ENCODE assay signal across 13 cellular contexts in the genomic region with DNA sequence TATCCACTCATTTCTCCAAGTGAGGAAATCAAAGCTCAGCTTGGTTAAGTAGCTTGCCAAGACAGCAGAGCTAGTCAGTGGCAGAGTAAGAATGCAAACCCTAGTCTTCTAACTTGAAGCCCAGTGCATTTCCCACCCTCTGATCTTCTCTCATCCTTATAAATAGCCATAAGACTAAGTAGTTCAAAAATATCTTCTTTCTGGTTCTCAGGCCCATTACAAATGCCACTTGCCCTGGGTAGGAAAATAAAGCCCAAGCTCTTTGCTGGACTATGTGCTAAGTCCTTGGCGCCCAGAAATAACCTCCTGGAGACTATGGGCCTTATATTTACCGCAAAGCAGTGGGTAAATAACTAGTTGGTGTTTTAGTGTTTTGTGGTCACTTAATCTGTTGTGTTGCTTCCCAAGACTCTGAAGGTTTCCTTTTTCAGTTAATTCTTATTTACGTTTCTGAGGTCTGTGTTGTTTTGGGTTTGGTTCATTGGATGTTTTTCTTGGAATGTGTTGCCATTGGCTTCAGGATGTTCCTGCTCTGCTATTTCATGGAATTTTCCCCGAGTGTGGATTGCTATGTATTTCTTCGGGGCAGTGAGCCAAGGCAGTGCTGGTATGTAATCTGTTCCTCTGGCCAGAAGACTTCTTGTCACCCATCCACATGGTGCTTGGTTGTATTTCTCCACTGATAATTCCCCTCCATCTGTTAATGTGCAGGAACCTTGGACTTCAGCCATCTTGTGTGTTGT.
DNase-seq lines count a peak whose midpoint lies in the region; ATAC-seq and TF ChIP-seq lines count a peak whose summit lies in the region.
"Had no signal": no experiment of that assay in that cellular context is flagged by ENCODE, and none has a peak within 500 bp of the region (broad histone marks: within the 10 kb centered on the region; RNA-seq: fewer than 3 reads in every experiment).

No MANE protein-coding gene starts in this region.

- ATAC-seq in IMR-90 (ENCODE audit: low read depth) = peak; percentile 82
- peak; percentile 35 for ATAC-seq in left lung
- no peak for ATAC-seq in GM21786 (IDR thresholded peaks at IDR 0.05; ENCODE audit: unreplicated experiment)

- H3K4ac ChIP-seq in IMR-90 (ENCODE audit: low read depth, low read length) = peak overlapping the region; percentile 24; the same call in 1 of the 2 replicates

- no peaks in the 10 kb centered on the region for H3K4me1 Mint-ChIP-seq in activated T-cell treated with anti-CD3 and anti-CD28 coated beads, Interleukin-2, amount 50 U/mL, for 24 hours (ENCODE audit: low read depth)

- H3K4me3 ChIP-seq in IMR-90 (ENCODE audit: insufficient read depth, low read depth, low read length) (no peak overlapping the region), colonic mucosa (no peak overlapping the region), left lung (no peak overlapping the region), subcutaneous abdominal adipose tissue (ENCODE audit: low read depth in 1 of 5, low read length in 5 of 5) (peak overlapping the region in 1 of 5 donors; percentile 9)

- peaks cover 2% of the 10 kb centered on the region for H3K9me3 Mint-ChIP-seq in activated T-cell treated with anti-CD3 and anti-CD28 coated beads, Interleukin-2, amount 50 U/mL, for 24 hours

- peak overlapping the region; percentile 30 for H2BK20ac ChIP-seq in IMR-90 (ENCODE audit: low read depth, low read length)

- peak overlapping the region; percentile 6 for H2BK5ac ChIP-seq in IMR-90 (ENCODE audit: low read depth, low read length, poor library complexity, severe bottlenecking)

- TF ChIP-seq CTCF in IMR-90 (conservative IDR thresholded peaks at IDR 0.05; ENCODE audit: low read depth, low read length) (no peak), colonic mucosa (IDR thresholded peaks at IDR 0.05) (no peak), left lung (IDR thresholded peaks at IDR 0.05) (no peak)

- H3K9me3 ChIP-seq in IMR-90 (ENCODE audit: control insufficient read depth, insufficient read depth, low read length) (no peaks in the 10 kb centered on the region), colonic mucosa (no peaks in the 10 kb centered on the region), left lung (no peaks in the 10 kb centered on the region), subcutaneous abdominal adipose tissue (ENCODE audit: control insufficient read depth in 5 of 5, low read length in 5 of 5) (no peaks in the 10 kb centered on the region)

- H4K5ac ChIP-seq in IMR-90 (ENCODE audit: low read depth, low read length) = peak overlapping the region; percentile 10; the same call in 1 of the 2 replicates

- no peak for TF ChIP-seq RAD21 in IMR-90 (IDR thresholded peaks at IDR 0.05; ENCODE audit: low read length)

- H3K27me3 ChIP-seq in IMR-90 (ENCODE audit: control insufficient read depth, insufficient read depth, low read length) = no peaks in the 10 kb centered on the region
- no peaks in the 10 kb centered on the region for H3K27me3 ChIP-seq in colonic mucosa
- no peaks in the 10 kb centered on the region for H3K27me3 ChIP-seq in left lung
- H3K27me3 ChIP-seq in subcutaneous abdominal adipose tissue (ENCODE audit: control insufficient read depth in 5 of 5, insufficient read depth in 4 of 5, low read length in 5 of 5) = no peaks in the 10 kb centered on the region

- peak overlapping the region in 1 of 2 experiments; percentile 7; a peak in 1 of 4 replicates for H4K8ac ChIP-seq in IMR-90 (ENCODE audit: low read depth in 2 of 2, low read length in 2 of 2)

- H3K56ac ChIP-seq in IMR-90 (ENCODE audit: extremely low read depth, insufficient read depth, low read length) = no peak overlapping the region

- in situ Hi-C loops in IMR-90 (cut with MboI; ENCODE audit: low sequenced_read_pairs) = no loop called here

- H3K9ac ChIP-seq in IMR-90 (ENCODE audit: low read depth, low read length) (no peak overlapping the region), colonic mucosa (ENCODE audit: low read depth in 2 of 2, low read length in 2 of 2) (no peak overlapping the region), subcutaneous abdominal adipose tissue (ENCODE audit: low read length in 5 of 5) (no peak overlapping the region)

- CTCF ChIA-PET in IMR-90 (lab: Yijun Ruan, JAX) = no interaction called here

- H3K4me2 ChIP-seq in IMR-90 (ENCODE audit: low read depth, low read length) = peak overlapping the region; percentile 24; the same call in 1 of the 2 replicates

- intact Hi-C loops in IMR-90 (cut with micrococcal nuclease) = loop anchor here (5.0 to 10.0 kb wide), 2 partner anchors 356 to 789 kb away; no protein-coding TSS in a partner anchor
- intact Hi-C loops in colonic mucosa (cut with DNase I) = no loop called here
- intact Hi-C loops in left lung (cut with DNase I) = no loop called here

- peak overlapping the region; percentile 78; the same call in 1 of the 2 replicates for H3K27ac ChIP-seq in IMR-90 (ENCODE audit: insufficient read depth, low read length)
- peak overlapping the region; percentile 41 for H3K27ac ChIP-seq in colonic mucosa
- peak overlapping the region in 1 of 2 donors; percentile 23 for H3K27ac ChIP-seq in left lung
- H3K27ac ChIP-seq in subcutaneous abdominal adipose tissue (ENCODE audit: low read depth, low read length) = peak overlapping the region; percentile 34

- H3K27ac Mint-ChIP-seq in activated T-cell treated with anti-CD3 and anti-CD28 coated beads, Interleukin-2, amount 50 U/mL, for 24 hours = no peak overlapping the region

- peak overlapping the region; percentile 6; the same call in 1 of the 2 replicates for H2AK5ac ChIP-seq in IMR-90 (ENCODE audit: low read depth, low read length)

- dilution Hi-C loops in IMR-90 (cut with HindIII; ENCODE audit: low sequenced_read_pairs, unreplicated experiment) = no loop called here

- DNase-seq in IMR-90 (peak; percentile 88), colonic mucosa (peak; percentile 33), left lung (no peak), SHP77 (lab: John Stamatoyannopoulos, UW) (no peak)
- no peak for DNase-seq in activated naive CD4-positive, alpha-beta T cell treated with anti-CD3 and anti-CD28 coated beads, Interleukin-2, amount 50 U/mL, for 16 hours
- no peak for DNase-seq in activated T-cell treated with anti-CD3 and anti-CD28 coated beads, Interleukin-2, amount 50 U/mL, for 24 hours
- DNase-seq: central memory CD4-positive, alpha-beta T cell; NCI-H345; retina; stimulated activated CD8-positive, alpha-beta memory T cell treated with anti-CD3 and anti-CD28 coated beads, Interleukin-4, amount 100 ng/mL, for 48 hours; SW 1271 had no signal

- TF ChIP-seq POLR2A in IMR-90 (IDR thresholded peaks at IDR 0.05; ENCODE audit: low read depth, low read length) = no peak

- peak overlapping the region; percentile 34; the same call in 1 of the 3 replicates for H2BK15ac ChIP-seq in IMR-90 (ENCODE audit: low read depth, low read length)

- no peak overlapping the region for H2AFZ ChIP-seq in IMR-90 (replicated peaks; ENCODE audit: low read length, poor library complexity)

- H3K4me1 ChIP-seq in IMR-90 (ENCODE audit: control insufficient read depth, insufficient read depth, low read length) (peaks cover 9% of the 10 kb centered on the region), colonic mucosa (no peaks in the 10 kb centered on the region), left lung (no peaks in the 10 kb centered on the region), subcutaneous abdominal adipose tissue (ENCODE audit: control insufficient read depth in 5 of 5, insufficient read depth in 5 of 5, low read length in 5 of 5) (peaks cover 0 to 20% (median 14%) of the 10 kb centered on the region in 5 donors)

- no CpG with 5 or more reads among the region's 5 CpGs for WGBS in IMR-90 (ENCODE audit: extremely low coverage in 2 of 2, insufficient read length in 1 of 2), 2 experiments

- peak overlapping the region; percentile 32 for H2BK120ac ChIP-seq in IMR-90 (ENCODE audit: low read depth, low read length)

- no peaks in the 10 kb centered on the region for H3K79me1 ChIP-seq in IMR-90 (ENCODE audit: low read depth in 1 of 2, low read length in 2 of 2)

- H3K23ac ChIP-seq in IMR-90 (ENCODE audit: low read depth, low read length) = no peak overlapping the region

- POLR2A ChIA-PET in IMR-90 (lab: Charles Lee; ENCODE audit: unreplicated experiment) = no interaction called here

- H3K36me3 ChIP-seq in IMR-90 (ENCODE audit: control insufficient read depth, insufficient read depth, low read length) (no peaks in the 10 kb centered on the region), colonic mucosa (no peaks in the 10 kb centered on the region), left lung (no peaks in the 10 kb centered on the region), subcutaneous abdominal adipose tissue (ENCODE audit: control insufficient read depth in 5 of 5, insufficient read depth in 5 of 5, low read length in 5 of 5) (no peaks in the 10 kb centered on the region)

- H3K36me3 Mint-ChIP-seq in activated T-cell treated with anti-CD3 and anti-CD28 coated beads, Interleukin-2, amount 50 U/mL, for 24 hours (ENCODE audit: low read depth) = no peaks in the 10 kb centered on the region

- H4K20me1 ChIP-seq in IMR-90 (ENCODE audit: insufficient read depth, low read length) = no peaks in the 10 kb centered on the region

- no peaks in the 10 kb centered on the region; the same call in none of the 2 replicates for H3K9me1 ChIP-seq in IMR-90 (ENCODE audit: insufficient read depth, low read length)

- no peak overlapping the region for H2AK9ac ChIP-seq in IMR-90 (replicated peaks; ENCODE audit: low read depth, low read length, poor library complexity)

- H4K91ac ChIP-seq in IMR-90 (ENCODE audit: insufficient read depth, low read depth, low read length) = 0 out of 2 replicates have a peak overlapping the region, but pooled peaks have one; percentile 1

- H3K4me3 Mint-ChIP-seq in activated T-cell treated with anti-CD3 and anti-CD28 coated beads, Interleukin-2, amount 50 U/mL, for 24 hours = no peak overlapping the region

- H3K27me3 Mint-ChIP-seq in activated T-cell treated with anti-CD3 and anti-CD28 coated beads, Interleukin-2, amount 50 U/mL, for 24 hours = no peaks in the 10 kb centered on the region

- peak overlapping the region; percentile 13; the same call in 1 of the 2 replicates for H3K14ac ChIP-seq in IMR-90 (replicated peaks; ENCODE audit: low read depth, low read length)

- no TSS peak for BruUV-seq in IMR-90 (replicated peaks; lab: Mats Ljungman, UMichigan)

- H3K18ac ChIP-seq in IMR-90 (ENCODE audit: low read depth, low read length) = peak overlapping the region; percentile 83

TF ChIP-seq in IMR-90, 13 proteins besides CTCF, POLR2A, EP300 and RAD21 (continues in another document):
- TF ChIP-seq SMC3 (IDR thresholded peaks at IDR 0.05; ENCODE audit: low read depth, low read length) = no peak
- TF ChIP-seq RCOR1 (IDR thresholded peaks at IDR 0.05; ENCODE audit: insufficient replicate concordance, low read length) = no peak
- TF ChIP-seq, protein P1, sequence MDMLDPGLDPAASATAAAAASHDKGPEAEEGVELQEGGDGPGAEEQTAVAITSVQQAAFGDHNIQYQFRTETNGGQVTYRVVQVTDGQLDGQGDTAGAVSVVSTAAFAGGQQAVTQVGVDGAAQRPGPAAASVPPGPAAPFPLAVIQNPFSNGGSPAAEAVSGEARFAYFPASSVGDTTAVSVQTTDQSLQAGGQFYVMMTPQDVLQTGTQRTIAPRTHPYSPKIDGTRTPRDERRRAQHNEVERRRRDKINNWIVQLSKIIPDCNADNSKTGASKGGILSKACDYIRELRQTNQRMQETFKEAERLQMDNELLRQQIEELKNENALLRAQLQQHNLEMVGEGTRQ (IDR thresholded peaks at IDR 0.05; ENCODE audit: low read depth, low read length) = no peak
- no peak for TF ChIP-seq FOS (IDR thresholded peaks at IDR 0.05; ENCODE audit: low read depth, low read length)

Comparison
In these comparisons a context has a peak if more than half of its experiments do, and no peak if none do; other contexts are left out.
1. DNase-seq: peak in IMR-90 (single experiment) and colonic mucosa (single experiment); none in left lung (0 of 2), activated naive CD4-positive, alpha-beta T cell treated with anti-CD3 and anti-CD28 coated beads, Interleukin-2, amount 50 U/mL, for 16 hours (single experiment), SHP77 (0 of 2) and activated T-cell treated with anti-CD3 and anti-CD28 coated beads, Interleukin-2, amount 50 U/mL, for 24 hours (single experiment).